ENCODE assay signal across 8 cellular contexts in genomic region chr3:149969110-149969944, GRCh38. TPM values are rescaled to one million over a fixed set of nuclear protein-coding genes. Genes with fewer than 3 reads are reported as not detected.
DNase-seq lines count a peak whose midpoint lies in the region; ATAC-seq and TF ChIP-seq lines count a peak whose summit lies in the region.

No MANE protein-coding gene starts in this region.

- peaks cover 13% of the 10 kb centered on the region for H3K27me3 Mint-ChIP-seq in activated B cell treated with CpG ODN at 0.5 μM for 24 hours

- TF ChIP-seq RAD21 in neural cell (conservative IDR thresholded peaks at IDR 0.05): peak; percentile 54

- H3K4me3 ChIP-seq in fibroblast of villous mesenchyme (ENCODE audit: low read depth, low read length): peak overlapping the region; percentile 88
- H3K4me3 ChIP-seq in neural cell (ENCODE audit: low read length): peak overlapping the region; percentile 71

- peaks cover 79% of the 10 kb centered on the region for H3K79me2 ChIP-seq in neural cell (replicated peaks; ENCODE audit: insufficient read depth, low read length)

- H3K9ac ChIP-seq in neural cell (ENCODE audit: low read length): peak overlapping the region; percentile 96

- H2AFZ ChIP-seq in neural cell (ENCODE audit: low read depth, low read length): peak overlapping the region; percentile 47

- no peaks in the 10 kb centered on the region for H3K36me3 ChIP-seq in neural cell (ENCODE audit: insufficient read depth, low read length)

- peaks cover 27% of the 10 kb centered on the region for H3K4me1 Mint-ChIP-seq in activated B cell treated with CpG ODN at 0.5 μM for 24 hours

- H3K27ac Mint-ChIP-seq in activated B cell treated with CpG ODN at 0.5 μM for 24 hours: peak overlapping the region; percentile 53

- no peaks in the 10 kb centered on the region for H3K9me3 Mint-ChIP-seq in activated B cell treated with CpG ODN at 0.5 μM for 24 hours

- H3K27me3 ChIP-seq in neural cell (ENCODE audit: insufficient read depth, low read depth, low read length): no peaks in the 10 kb centered on the region

- no peak for TF ChIP-seq EP300 in neural cell (conservative IDR thresholded peaks at IDR 0.05; ENCODE audit: poor library complexity, severe bottlenecking)

- TF ChIP-seq CTCF in activated B cell treated with CpG ODN at 0.5 μM for 24 hours (IDR thresholded peaks at IDR 0.05): no peak
- TF ChIP-seq CTCF in fibroblast of villous mesenchyme (IDR thresholded peaks at IDR 0.05; ENCODE audit: insufficient read depth, low read depth, low read length): peak; percentile 10
- TF ChIP-seq CTCF in neural cell (IDR thresholded peaks at IDR 0.05; ENCODE audit: poor library complexity, severe bottlenecking): peak; percentile 52

- H3K27ac ChIP-seq in neural cell (ENCODE audit: low read length): peak overlapping the region; percentile 96

- peak overlapping the region; percentile 64 for H3K4me2 ChIP-seq in neural cell (ENCODE audit: low read length)

- no peaks in the 10 kb centered on the region for H3F3A ChIP-seq in neural cell (ENCODE audit: insufficient read depth, low read length, poor library complexity, severe bottlenecking)

- intact Hi-C loops in activated B cell treated with CpG ODN at 0.5 μM for 24 hours (cut with micrococcal nuclease): loop anchor here (5.0 to 10.0 kb wide), 2 partner anchors 893 to 1175 kb away; no protein-coding TSS in a partner anchor

- POLR2A ChIA-PET in activated B cell treated with CpG ODN at 0.5 μM for 24 hours (lab: Charles Lee): interaction anchor here (0.6 to 1.5 kb wide), 4 partner anchors 9 to 576 kb away, joined by 3 to 7 read pairs (median 4); partner anchors contain the start of genes RNF13 and TSC22D2

- CTCF ChIA-PET in activated B cell treated with CpG ODN at 0.5 μM for 24 hours (lab: Charles Lee): interaction anchor here (0.8 to 2.0 kb wide), 2 partner anchors 215 to 253 kb away, joined by 4 to 6 read pairs; no protein-coding TSS in a partner anchor

- no peaks in the 10 kb centered on the region for H3K9me3 ChIP-seq in neural cell (ENCODE audit: low read length)

- H4K20me1 ChIP-seq in neural cell (ENCODE audit: insufficient read depth): peaks cover 19% of the 10 kb centered on the region

- peak; percentile 32 for DNase-seq in NCI-H1436 (lab: John Stamatoyannopoulos, UW)
- no peak for DNase-seq in NCI-H1436 treated with DMSO at 0.1 percent for 48 hours (lab: John Stamatoyannopoulos, UW)
- peak; percentile 69 for DNase-seq in NCI-H1694 (lab: John Stamatoyannopoulos, UW)
- no peak for DNase-seq in activated B cell treated with CpG ODN at 0.5 μM for 24 hours
- DNase-seq in fibroblast of villous mesenchyme (ENCODE audit: low read depth): peak; percentile 85
- DNase-seq in NCI-H1048 (lab: John Stamatoyannopoulos, UW): no peak

- no peak for ATAC-seq in activated B cell treated with CpG ODN at 0.5 μM for 24 hours (ENCODE audit: low read depth)
- no peak for ATAC-seq in GM18907 (IDR thresholded peaks at IDR 0.05; ENCODE audit: unreplicated experiment)

- H3K36me3 Mint-ChIP-seq in activated B cell treated with CpG ODN at 0.5 μM for 24 hours (ENCODE audit: low read depth): peaks cover 5% of the 10 kb centered on the region

- no peaks in the 10 kb centered on the region for H3K9me2 ChIP-seq in neural cell (ENCODE audit: insufficient read depth, low read length)

- H3K4me3 Mint-ChIP-seq in activated B cell treated with CpG ODN at 0.5 μM for 24 hours: peak overlapping the region; percentile 85

TF ChIP-seq in neural cell, 6 proteins besides CTCF, POLR2A, EP300 and RAD21:
- TF ChIP-seq REST (IDR thresholded peaks at IDR 0.05; ENCODE audit: borderline replicate concordance) (peak; percentile 34), EZH2 (IDR thresholded peaks at IDR 0.05; ENCODE audit: borderline replicate concordance, insufficient read depth, low read length, poor library complexity, severe bottlenecking) (no peak), POLR2AphosphoS5 (IDR thresholded peaks at IDR 0.05) (peak; percentile 31), TAF1 (IDR thresholded peaks at IDR 0.05; ENCODE audit: low read depth) (no peak), SMC3 (conservative IDR thresholded peaks at IDR 0.05; ENCODE audit: poor library complexity) (peak; percentile 45), MXI1 (conservative IDR thresholded peaks at IDR 0.05; ENCODE audit: poor library complexity, severe bottlenecking) (peak; percentile 81)

RNA-seq across cellular contexts. Expression of gene PFN2, which starts 1.4 kb away (rescaled TPM):
- total RNA-seq in activated B cell treated with CpG ODN at 0.5 μM for 24 hours (3.4 and 5.4 TPM in 2 replicates), fibroblast of villous mesenchyme (137 and 196 TPM in 2 replicates)
- 527 and 542 TPM in 2 replicates for polyA plus RNA-seq in neural cell
- 387 and 394 TPM in 2 replicates for polyA minus RNA-seq in neural cell

Comparison
In these comparisons a context has a peak if more than half of its experiments do, and no peak if none do; other contexts are left out.
1. DNase-seq: peak in NCI-H1436 (single experiment), NCI-H1694 (single experiment) and fibroblast of villous mesenchyme (single experiment); none in NCI-H1436 treated with DMSO at 0.1 percent for 48 hours (single experiment), activated B cell treated with CpG ODN at 0.5 μM for 24 hours (single experiment) and NCI-H1048 (single experiment).
2. RNA of gene PFN2, which starts 1.4 kb away (total RNA-seq): 137 to 196 TPM in fibroblast of villous mesenchyme; 3.4 to 5.4 TPM in activated B cell treated with CpG ODN at 0.5 μM for 24 hours; every median in the first group is over 10 times any median in the second.